ENCODE assay signal across 13 cellular contexts in the genomic region with DNA sequence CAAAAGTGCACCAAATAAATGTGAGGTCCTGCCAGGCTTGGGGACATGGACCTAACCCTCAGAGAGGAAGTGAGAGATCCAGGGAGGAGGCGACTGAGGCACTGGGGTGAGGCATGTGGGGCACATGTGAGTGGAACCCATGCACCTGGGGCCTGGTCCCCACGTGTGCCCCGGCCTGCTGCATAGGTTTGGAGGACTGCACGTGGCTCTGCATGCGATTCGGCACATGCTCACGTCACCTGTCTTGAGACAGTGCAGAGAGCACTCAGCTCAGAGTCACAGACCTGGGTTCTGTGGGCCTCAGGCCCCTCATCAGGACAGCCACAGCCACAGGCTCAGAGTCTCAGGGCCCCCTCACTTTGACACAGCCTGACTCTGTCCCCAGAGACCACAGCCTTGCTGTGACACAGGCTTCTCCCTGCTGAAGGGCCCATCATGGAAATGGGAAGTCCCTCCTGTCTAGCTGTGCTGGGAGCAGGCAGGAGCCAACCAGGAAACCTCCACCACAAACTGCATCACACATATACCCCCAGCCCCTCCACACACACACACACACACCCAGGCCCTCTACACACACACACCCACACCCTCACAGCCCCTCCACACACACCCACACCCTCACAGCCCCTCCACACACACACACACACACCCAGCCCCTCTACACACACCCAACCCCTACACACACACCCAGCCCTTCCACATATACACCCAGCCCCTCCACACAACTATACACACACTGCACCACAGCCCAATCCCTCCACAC. TPM values are rescaled to one million over a fixed set of nuclear protein-coding genes. Genes with fewer than 3 reads are reported as not detected.
A peak's percentile ranks its signal among the peaks of the same experiment; 100 is the strongest.
DNase-seq lines count a peak whose midpoint lies in the region; ATAC-seq and TF ChIP-seq lines count a peak whose summit lies in the region.
"Had no signal": no experiment of that assay in that cellular context is flagged by ENCODE, and none has a peak within 500 bp of the region (broad histone marks: within the 10 kb centered on the region; RNA-seq: fewer than 3 reads in every experiment).

No MANE protein-coding gene starts in this region.

- peaks cover 20 to 60% (median 33%) of the 10 kb centered on the region in 6 donors for H3K4me1 ChIP-seq in spleen

- peaks cover 3% of the 10 kb centered on the region for H3K36me3 Mint-ChIP-seq in T-helper 2 cell treated with Interferon-gamma antibody and Interleukin-4, amounts not matched to agents 5 μg/mL and 100 μg/mL, for 36 hours (ENCODE audit: low read depth)
- peaks cover 20% of the 10 kb centered on the region for H3K36me3 Mint-ChIP-seq in activated naive CD8-positive, alpha-beta T cell treated with anti-CD3 and anti-CD28 coated beads for 36 hours

- TF ChIP-seq CTCF in spleen (IDR thresholded peaks at IDR 0.05 in 8 of 11, conservative IDR thresholded peaks at IDR 0.05 in 3 of 11) (no peak), foreskin fibroblast (IDR thresholded peaks at IDR 0.05; ENCODE audit: low read depth, low read length) (no peak)

- ATAC-seq in HG03558 (IDR thresholded peaks at IDR 0.05; ENCODE audit: extremely low read depth, unreplicated experiment) (peak; percentile 48), GM19023 (IDR thresholded peaks at IDR 0.05; ENCODE audit: unreplicated experiment) (no peak), GM19452 (IDR thresholded peaks at IDR 0.05; ENCODE audit: unreplicated experiment) (no peak)
- ATAC-seq: left lobe of liver, Right ventricle myocardium inferior had no signal

- H3K9me3 Mint-ChIP-seq in T-helper 2 cell treated with Interferon-gamma antibody and Interleukin-4, amounts not matched to agents 5 μg/mL and 100 μg/mL, for 36 hours, result no peaks in the 10 kb centered on the region
- H3K9me3 Mint-ChIP-seq in activated naive CD8-positive, alpha-beta T cell treated with anti-CD3 and anti-CD28 coated beads for 36 hours, result no peaks in the 10 kb centered on the region

- 51 to 84% (median 66%) methylated on average over 3 to 7 of the region's 7 CpGs for WGBS in spleen, 5 donors

- H3K4me3 Mint-ChIP-seq in T-helper 2 cell treated with Interferon-gamma antibody and Interleukin-4, amounts not matched to agents 5 μg/mL and 100 μg/mL, for 36 hours, result no peak overlapping the region
- no peak overlapping the region for H3K4me3 Mint-ChIP-seq in activated naive CD8-positive, alpha-beta T cell treated with anti-CD3 and anti-CD28 coated beads for 36 hours

- peak overlapping the region in 6 of 8 donors; percentile 46 to 77 (median 59) for H3K27ac ChIP-seq in spleen
- H3K27ac ChIP-seq: upper lobe of left lung had no signal

- intact Hi-C loops in spleen (cut with DNase I; ENCODE audit: low total_unique reads), result loop anchor here (10.0 kb wide), 2 partner anchors 48 to 88 kb away; partner anchors contain the start of gene SLC9A1

- TF ChIP-seq POLR2A in spleen (IDR thresholded peaks at IDR 0.05), result no peak

- H3K4me3 ChIP-seq in spleen, result no peak overlapping the region
- no peak overlapping the region for H3K4me3 ChIP-seq in foreskin fibroblast (ENCODE audit: low read depth in 1 of 2, low read length in 2 of 2)
- H3K4me3 ChIP-seq: upper lobe of left lung had no signal

- no peaks in the 10 kb centered on the region for H3K9me3 ChIP-seq in spleen
- H3K9me3 ChIP-seq: upper lobe of left lung had no signal

- H3K27ac Mint-ChIP-seq in T-helper 2 cell treated with Interferon-gamma antibody and Interleukin-4, amounts not matched to agents 5 μg/mL and 100 μg/mL, for 36 hours, result peak overlapping the region; percentile 44
- H3K27ac Mint-ChIP-seq in activated naive CD8-positive, alpha-beta T cell treated with anti-CD3 and anti-CD28 coated beads for 36 hours, result peak overlapping the region; percentile 29

- DNase-seq in T-helper 2 cell treated with Interferon-gamma antibody and Interleukin-4, amounts not matched to agents 5 μg/mL and 100 μg/mL, for 36 hours (ENCODE audit: low spot score), result no peak
- DNase-seq in T-helper 2 cell, result no peak
- no peak for DNase-seq in activated naive CD8-positive, alpha-beta T cell treated with anti-CD3 and anti-CD28 coated beads for 36 hours
- peak; percentile 86 for DNase-seq in spleen
- DNase-seq in foreskin fibroblast, result no peak
- DNase-seq: H7, NCI-H187 treated with DMSO at 0.1 percent for 48 hours, upper lobe of left lung had no signal

- peaks cover 0 to 76% (median 21%) of the 10 kb centered on the region in 6 donors for H3K36me3 ChIP-seq in spleen

- H3K27me3 ChIP-seq in spleen (replicated peaks in 1 of 7), result no peaks in the 10 kb centered on the region
- H3K27me3 ChIP-seq: upper lobe of left lung had no signal

- peaks cover 5% of the 10 kb centered on the region for H3K4me1 Mint-ChIP-seq in T-helper 2 cell treated with Interferon-gamma antibody and Interleukin-4, amounts not matched to agents 5 μg/mL and 100 μg/mL, for 36 hours (ENCODE audit: low read depth)
- H3K4me1 Mint-ChIP-seq in activated naive CD8-positive, alpha-beta T cell treated with anti-CD3 and anti-CD28 coated beads for 36 hours, result peaks cover 20% of the 10 kb centered on the region

- no peaks in the 10 kb centered on the region for H3K27me3 Mint-ChIP-seq in T-helper 2 cell treated with Interferon-gamma antibody and Interleukin-4, amounts not matched to agents 5 μg/mL and 100 μg/mL, for 36 hours (ENCODE audit: low read depth)
- H3K27me3 Mint-ChIP-seq in activated naive CD8-positive, alpha-beta T cell treated with anti-CD3 and anti-CD28 coated beads for 36 hours, result no peaks in the 10 kb centered on the region

RNA-seq across cellular contexts. Expression of gene SLC9A1, which starts 48.2 kb away (rescaled TPM):
- 10 to 100 TPM; 19.8 to 22.4 TPM for total RNA-seq in activated naive CD8-positive, alpha-beta T cell treated with anti-CD3 and anti-CD28 coated beads for 36 hours
- 10 to 100 TPM; 21.2 to 40.4 (median 35.0) TPM for total RNA-seq in spleen
- 10 to 100 TPM in 1 of 3 donors, 1 to 10 TPM in 2; 6.0 to 14.8 (median 7.7) TPM for polyA plus RNA-seq in spleen
